8 cellular contexts compared by ENCODE assay signal in the genomic region with DNA sequence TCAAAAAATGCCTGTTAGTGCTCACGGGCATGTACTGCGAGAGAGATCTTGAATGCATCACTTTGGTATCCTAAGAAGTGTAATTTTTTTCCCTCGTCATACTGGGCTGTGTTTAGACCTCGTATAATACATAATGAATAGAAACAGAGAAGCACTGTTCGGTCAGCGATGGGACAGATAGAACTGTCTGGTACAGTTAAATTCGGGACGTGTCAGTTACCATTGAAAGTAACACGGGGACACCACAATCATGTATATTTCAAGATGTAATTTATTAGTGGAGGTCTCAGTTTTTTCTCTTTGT. TPM values are rescaled to one million over a fixed set of nuclear protein-coding genes. Genes with fewer than 3 reads are reported as not detected.
DNase-seq lines count a peak whose midpoint lies in the region; ATAC-seq, FAIRE-seq and TF ChIP-seq lines count a peak whose summit lies in the region.

No MANE protein-coding gene starts in this region.

- POLR2A ChIA-PET in HepG2 (lab: Yijun Ruan, JAX), result interaction anchor here (0.7 to 2.8 kb wide), 17 partner anchors 10 to 1157 kb away, joined by 3 to 23 read pairs (median 3); no protein-coding TSS in a partner anchor

- H3K4me1 ChIP-seq in HepG2 (ENCODE audit: insufficient read depth, low read length) (peaks cover 70% of the 10 kb centered on the region), thymus (ENCODE audit: control insufficient read depth, insufficient read depth, low read length) (peaks cover 5% of the 10 kb centered on the region)

- in situ Hi-C loops in HepG2 (cut with HindIII; ENCODE audit: extremely low pct_ligation_motif_present, low pct_unique_long_range_greater_than_20kb), result loop anchor here (5.0 to 25.0 kb wide), 3 partner anchors 276 to 416 kb away; no protein-coding TSS in a partner anchor

- no peak overlapping the region for H3K27ac Mint-ChIP-seq in activated naive CD8-positive, alpha-beta T cell treated with anti-CD3 and anti-CD28 coated beads, Interleukin-2, amount 50 U/mL, for 24 hours

- H3K4me1 Mint-ChIP-seq in activated T-cell treated with anti-CD3 and anti-CD28 coated beads, Interleukin-2, amount 50 U/mL, for 4 hours (ENCODE audit: low read depth), result peaks cover 23% of the 10 kb centered on the region
- H3K4me1 Mint-ChIP-seq in activated naive CD8-positive, alpha-beta T cell treated with anti-CD3 and anti-CD28 coated beads, Interleukin-2, amount 50 U/mL, for 24 hours, result peaks cover 25% of the 10 kb centered on the region

- intact Hi-C loops in HepG2 (cut with micrococcal nuclease; ENCODE audit: unreplicated experiment), result loop anchor here (1.0 to 5.0 kb wide), 7 partner anchors 80 to 426 kb away; no protein-coding TSS in a partner anchor

- H3K9me3 Mint-ChIP-seq in activated T-cell treated with anti-CD3 and anti-CD28 coated beads, Interleukin-2, amount 50 U/mL, for 4 hours, result no peaks in the 10 kb centered on the region
- no peaks in the 10 kb centered on the region for H3K9me3 Mint-ChIP-seq in activated naive CD8-positive, alpha-beta T cell treated with anti-CD3 and anti-CD28 coated beads, Interleukin-2, amount 50 U/mL, for 24 hours

- H3K9me3 ChIP-seq in HepG2 (ENCODE audit: low read length) (no peaks in the 10 kb centered on the region), thymus (ENCODE audit: control insufficient read depth) (no peaks in the 10 kb centered on the region)

- H3K36me3 ChIP-seq in HepG2 (replicated peaks in 1 of 2; ENCODE audit: control insufficient read depth in 1 of 2, insufficient read depth in 2 of 2, low read length in 2 of 2), result 0 out of 5 replicates have a peak, but pooled peaks cover 0 to 2% of the 10 kb centered on the region in 2 experiments
- H3K36me3 ChIP-seq in thymus (ENCODE audit: control insufficient read depth, insufficient read depth), result no peaks in the 10 kb centered on the region

- no peak for TF ChIP-seq RAD21 in HepG2 (CRISPR knock-in tag; IDR thresholded peaks at IDR 0.05)

- H3K4me2 ChIP-seq in HepG2 (ENCODE audit: low read depth, low read length), result peak overlapping the region; percentile 87

- no peak for TF ChIP-seq POLR2A in HepG2 (IDR thresholded peaks at IDR 0.05; ENCODE audit: insufficient read depth in 1 of 2, low read depth in 2 of 2, low read length in 2 of 2)

- no peak for ATAC-seq in activated T-cell treated with anti-CD3 and anti-CD28 coated beads, Interleukin-2, amount 50 U/mL, for 4 hours
- no peak for ATAC-seq in activated naive CD8-positive, alpha-beta T cell treated with anti-CD3 and anti-CD28 coated beads, Interleukin-2, amount 50 U/mL, for 24 hours
- no peak for ATAC-seq in HepG2

- no peak for TF ChIP-seq CTCF in HepG2 (CRISPR knock-in tag; IDR thresholded peaks at IDR 0.05)

- no peak for FAIRE-seq in HepG2 (lab: Jason Lieb, UNC)

- H2AFZ ChIP-seq in HepG2 (ENCODE audit: low read length), result no peak overlapping the region

- DNase-seq in activated T-cell treated with anti-CD3 and anti-CD28 coated beads, Interleukin-2, amount 50 U/mL, for 4 hours, result no peak
- no peak for DNase-seq in activated T-cell treated with anti-CD3 and anti-CD28 coated beads, Interleukin-2, amount 50 U/mL, for 48 hours
- DNase-seq in activated naive CD8-positive, alpha-beta T cell treated with anti-CD3 and anti-CD28 coated beads, Interleukin-2, amount 50 U/mL, for 24 hours, result no peak
- DNase-seq in HepG2 (ENCODE audit: low spot score) (peak; percentile 30), GM19238 (ENCODE audit: insufficient read length, low spot score) (no peak), GOT3 (lab: John Stamatoyannopoulos, UW) (no peak), NCI-H524 treated with DMSO at 0.1 percent for 48 hours (lab: John Stamatoyannopoulos, UW) (no peak)

- no peak for TF ChIP-seq EP300 in HepG2 (IDR thresholded peaks at IDR 0.05; ENCODE audit: low read depth in 2 of 2, low read length in 2 of 2)
- TF ChIP-seq EP300 in HepG2 (CRISPR knock-in tag; IDR thresholded peaks at IDR 0.05; ENCODE audit: borderline replicate concordance), result no peak

- peaks cover 3% of the 10 kb centered on the region for H3K27me3 Mint-ChIP-seq in activated T-cell treated with anti-CD3 and anti-CD28 coated beads, Interleukin-2, amount 50 U/mL, for 4 hours (ENCODE audit: low read depth)
- H3K27me3 Mint-ChIP-seq in activated naive CD8-positive, alpha-beta T cell treated with anti-CD3 and anti-CD28 coated beads, Interleukin-2, amount 50 U/mL, for 24 hours, result peaks cover 15% of the 10 kb centered on the region

- peaks cover 62% of the 10 kb centered on the region for H3K79me2 ChIP-seq in HepG2 (ENCODE audit: insufficient read depth, low read length)

- no peaks in the 10 kb centered on the region for H3K36me3 Mint-ChIP-seq in activated T-cell treated with anti-CD3 and anti-CD28 coated beads, Interleukin-2, amount 50 U/mL, for 4 hours (ENCODE audit: insufficient read depth)
- H3K36me3 Mint-ChIP-seq in activated naive CD8-positive, alpha-beta T cell treated with anti-CD3 and anti-CD28 coated beads, Interleukin-2, amount 50 U/mL, for 24 hours (ENCODE audit: low read depth), result peaks cover 5% of the 10 kb centered on the region

- CTCF ChIA-PET in HepG2 (lab: Yijun Ruan, JAX; ENCODE audit: low intra/inter-chr PET ratio, low total read pairs), result interaction anchor here (1.2 kb wide), 1 partner anchor 434 kb away, joined by 4 read pairs; no protein-coding TSS in a partner anchor

- H3K27me3 ChIP-seq in HepG2 (ENCODE audit: control insufficient read depth in 1 of 2, insufficient read depth in 2 of 2, low read length in 2 of 2) (no peaks in the 10 kb centered on the region; a peak in 1 of 5 replicates), thymus (ENCODE audit: control insufficient read depth, insufficient read depth) (peaks cover 7% of the 10 kb centered on the region)

- H3K9ac ChIP-seq in HepG2 (ENCODE audit: insufficient read depth, low read depth, low read length), result peak overlapping the region; percentile 96

- peak overlapping the region; percentile 92 for H3K4me3 Mint-ChIP-seq in activated T-cell treated with anti-CD3 and anti-CD28 coated beads, Interleukin-2, amount 50 U/mL, for 4 hours
- H3K4me3 Mint-ChIP-seq in activated naive CD8-positive, alpha-beta T cell treated with anti-CD3 and anti-CD28 coated beads, Interleukin-2, amount 50 U/mL, for 24 hours, result peak overlapping the region; percentile 85

- no TSS peak for BruUV-seq in HepG2 (replicated peaks; lab: Mats Ljungman, UMichigan)

- H3K27ac ChIP-seq in HepG2 (ENCODE audit: extremely low read length, insufficient read depth, low read length) (peak overlapping the region; percentile 97), thymus (ENCODE audit: low read depth) (no peak overlapping the region)

- H3K4me3 ChIP-seq in HepG2 (replicated peaks in 1 of 3; ENCODE audit: insufficient read depth in 1 of 3, low read depth in 2 of 3, low read length in 3 of 3), result peak overlapping the region; percentile 68 to 100 (median 97)
- peak overlapping the region; percentile 68 for H3K4me3 ChIP-seq in thymus (ENCODE audit: low read length)

- peaks cover 33% of the 10 kb centered on the region for H4K20me1 ChIP-seq in HepG2 (ENCODE audit: insufficient read depth, low read length)

- WGBS in HepG2 (ENCODE audit: low lambda C conversion rate), result 2% methylated on average over 9 of the region's 9 CpGs
- WGBS in thymus, result 31% methylated on average over 9 of the region's 9 CpGs

RNA-seq across cellular contexts. Expression of gene PKP4, which starts 1.8 kb away (rescaled TPM):
- 10 to 100 TPM; 11.5 to 17.7 (median 12.5) TPM for total RNA-seq in activated T-cell treated with anti-CD3 and anti-CD28 coated beads, Interleukin-2, amount 50 U/mL, for 4 hours
- total RNA-seq in HepG2 (2016; rRNA removed; fragmentation: Illumina TruSeq; extraction: Trizol), result 80.9 and 84.8 TPM in 2 replicates
- total RNA-seq in HepG2 (2016; cell fraction: cytosol; rRNA removed; fragmentation: Illumina TruSeq; extraction: Trizol; ENCODE audit: low read depth), result 23.7 and 25.9 TPM in 2 replicates
- 72.6 and 81.6 TPM in 2 replicates for total RNA-seq in HepG2 (2016; cell fraction: insoluble cytoplasmic fraction; rRNA removed; fragmentation: Illumina TruSeq; extraction: Trizol)
- total RNA-seq in HepG2 (2016; cell fraction: membrane; rRNA removed; fragmentation: Illumina TruSeq; extraction: Trizol), result 83.8 and 88.8 TPM in 2 replicates
- total RNA-seq in HepG2 (2016; cell fraction: nucleus; rRNA removed; fragmentation: Illumina TruSeq; extraction: Trizol), result 99.5 and 101 TPM in 2 replicates
- polyA plus RNA-seq in HepG2 (2011; rRNA removed), result 82.0 and 90.5 TPM in 2 replicates
- polyA plus RNA-seq in HepG2 (2011; cell fraction: cytosol; rRNA removed), result 61.3 and 62.5 TPM in 2 replicates
- polyA plus RNA-seq in HepG2 (2011; cell fraction: nucleus; rRNA removed), result 153 and 172 TPM in 2 replicates
- 92.8 and 94.0 TPM in 2 replicates for polyA plus RNA-seq in HepG2 (2012)
- polyA plus RNA-seq in HepG2 (2016; cell fraction: cytosol; fragmentation: Illumina TruSeq; extraction: Trizol; ENCODE audit: low read depth), result 10.4 and 11.2 TPM in 2 replicates
- polyA plus RNA-seq in HepG2 (2016; cell fraction: insoluble cytoplasmic fraction; fragmentation: Illumina TruSeq; extraction: Trizol; ENCODE audit: low read depth), result 73.3 and 79.7 TPM in 2 replicates
- 43.3 and 47.6 TPM in 2 replicates for polyA plus RNA-seq in HepG2 (2016; cell fraction: membrane; fragmentation: Illumina TruSeq; extraction: Trizol; ENCODE audit: low read depth)
- 120 and 126 TPM in 2 replicates for polyA plus RNA-seq in HepG2 (2016; cell fraction: nucleus; fragmentation: Illumina TruSeq; extraction: Trizol; ENCODE audit: insufficient read depth, low read depth)
- polyA minus RNA-seq in HepG2 (2011; rRNA and poly(A)+ RNA removed; ENCODE audit: low replicate concordance), result 87.5 and 190 TPM in 2 replicates
- 78.8 and 85.6 TPM in 2 replicates for polyA minus RNA-seq in HepG2 (2011; cell fraction: cytosol; rRNA and poly(A)+ RNA removed)
- polyA minus RNA-seq in HepG2 (2011; cell fraction: nucleus; rRNA and poly(A)+ RNA removed), result 197 and 215 TPM in 2 replicates
- 24.9 TPM for polyA plus RNA-seq in thymus

RNA-seq across cellular contexts. Expression of gene CCDC148, which starts 2.0 kb away (rescaled TPM):
- total RNA-seq in activated T-cell treated with anti-CD3 and anti-CD28 coated beads, Interleukin-2, amount 50 U/mL, for 4 hours, result under 1 TPM in 1 of 3 donors, not detected in 2; 0.14 TPM
- total RNA-seq in HepG2 (2016; rRNA removed; fragmentation: Illumina TruSeq; extraction: Trizol), result 0.49 and 0.73 TPM in 2 replicates
- total RNA-seq in HepG2 (2016; cell fraction: cytosol; rRNA removed; fragmentation: Illumina TruSeq; extraction: Trizol; ENCODE audit: low read depth), result 1.1 TPM in 2 replicates
- 0.54 and 0.69 TPM in 2 replicates for total RNA-seq in HepG2 (2016; cell fraction: insoluble cytoplasmic fraction; rRNA removed; fragmentation: Illumina TruSeq; extraction: Trizol)
- total RNA-seq in HepG2 (2016; cell fraction: membrane; rRNA removed; fragmentation: Illumina TruSeq; extraction: Trizol), result 0.56 and 0.79 TPM in 2 replicates
- total RNA-seq in HepG2 (2016; cell fraction: nucleus; rRNA removed; fragmentation: Illumina TruSeq; extraction: Trizol), result 1.3 and 2.4 TPM in 2 replicates
- 0.30 and 0.40 TPM in 2 replicates for polyA plus RNA-seq in HepG2 (2011; rRNA removed)
- polyA plus RNA-seq in HepG2 (2011; cell fraction: cytosol; rRNA removed), result 0.08 TPM in 2 replicates
- polyA plus RNA-seq in HepG2 (2011; cell fraction: nucleus; rRNA removed), result 0.55 and 0.61 TPM in 2 replicates
- 0.36 and 1.2 TPM in 2 replicates for polyA plus RNA-seq in HepG2 (2012)
- 0.09 TPM in 1 of 2 replicates, not detected in the other for polyA plus RNA-seq in HepG2 (2016; cell fraction: cytosol; fragmentation: Illumina TruSeq; extraction: Trizol; ENCODE audit: low read depth)
- 0.37 and 0.54 TPM in 2 replicates for polyA plus RNA-seq in HepG2 (2016; cell fraction: insoluble cytoplasmic fraction; fragmentation: Illumina TruSeq; extraction: Trizol; ENCODE audit: low read depth)
- 0.23 and 0.35 TPM in 2 replicates for polyA plus RNA-seq in HepG2 (2016; cell fraction: membrane; fragmentation: Illumina TruSeq; extraction: Trizol; ENCODE audit: low read depth)
- 0.66 and 1.2 TPM in 2 replicates for polyA plus RNA-seq in HepG2 (2016; cell fraction: nucleus; fragmentation: Illumina TruSeq; extraction: Trizol; ENCODE audit: insufficient read depth, low read depth)
- 1.5 TPM in 1 of 2 replicates, not detected in the other for polyA minus RNA-seq in HepG2 (2011; rRNA and poly(A)+ RNA removed; ENCODE audit: low replicate concordance)
- polyA minus RNA-seq in HepG2 (2011; cell fraction: cytosol; rRNA and poly(A)+ RNA removed), result not detected in 2 replicates
- polyA minus RNA-seq in HepG2 (2011; cell fraction: nucleus; rRNA and poly(A)+ RNA removed), result 3.9 and 6.3 TPM in 2 replicates
- 0.55 TPM for polyA plus RNA-seq in thymus
